Comparison of ENCODE assay signal across 22 cellular contexts in genomic region chr15:87730706-87731105, GRCh38.
"Had no signal": no experiment of that assay in that cellular context is flagged by ENCODE, and none has a peak within 500 bp of the region (broad histone marks: within the 10 kb centered on the region; RNA-seq: fewer than 3 reads in every experiment).

No MANE protein-coding gene starts in this region.

- H3K27ac ChIP-seq: coronary artery, dorsolateral prefrontal cortex, esophagus muscularis mucosa, foreskin keratinocyte, gastroesophageal sphincter, heart left ventricle, hepatocyte, left lung, lower lobe of right lung had no signal

- DNase-seq: dermis blood vessel endothelial cell; dorsolateral prefrontal cortex; effector CD4-positive, alpha-beta T cell; effector memory CD4-positive, alpha-beta T cell; heart left ventricle; hypothalamus; immature natural killer cell; islet precursor cell; kidney; kidney glomerular epithelial cell; left cardiac atrium; left lung; left ventricle myocardium superior; lower lobe of right lung; mesenchymal stem cell; mucosa of descending colon; naive B cell had no signal

- H3K36me3 ChIP-seq: esophagus muscularis mucosa, gastroesophageal sphincter, heart left ventricle, left lung, lower lobe of right lung had no signal

- H3K4me1 ChIP-seq: foreskin keratinocyte, gastroesophageal sphincter, left lung, lower lobe of right lung had no signal

- H3K4me3 ChIP-seq: coronary artery, dorsolateral prefrontal cortex, esophagus muscularis mucosa, gastroesophageal sphincter, heart left ventricle, hepatocyte, left lung, lower lobe of right lung, mucosa of descending colon had no signal

- H3K27me3 ChIP-seq: foreskin keratinocyte, heart left ventricle, hepatocyte, left lung had no signal

- H3K9me3 ChIP-seq: esophagus muscularis mucosa, gastroesophageal sphincter, heart left ventricle, left lung, lower lobe of right lung, mucosa of descending colon had no signal

- ATAC-seq: foreskin keratinocyte, gastroesophageal sphincter, left lung, lower lobe of right lung, mucosa of descending colon had no signal
